Comparison of ENCODE assay signal across 8 cellular contexts in genomic region chr15:92883643-92884458, GRCh38. TPM values are rescaled to one million over a fixed set of nuclear protein-coding genes. Genes with fewer than 3 reads are reported as not detected.
A peak's percentile ranks its signal among the peaks of the same experiment; 100 is the strongest.
DNase-seq lines count a peak whose midpoint lies in the region; ATAC-seq, FAIRE-seq and TF ChIP-seq lines count a peak whose summit lies in the region.

No MANE protein-coding gene starts in this region.

- no peak for ATAC-seq in activated naive CD8-positive, alpha-beta T cell treated with anti-CD3 and anti-CD28 coated beads, Interleukin-2, amount 50 U/mL, for 24 hours
- ATAC-seq in HG03108 (IDR thresholded peaks at IDR 0.05; ENCODE audit: unreplicated experiment): no peak
- no peak for ATAC-seq in GM21737 (IDR thresholded peaks at IDR 0.05; ENCODE audit: unreplicated experiment)

- H3K4me3 ChIP-seq in iPS-18a (ENCODE audit: low read length): peak overlapping the region; percentile 99
- peak overlapping the region; percentile 44 to 92 (median 68) for H3K4me3 ChIP-seq in spleen

- no peaks in the 10 kb centered on the region for H3K9me3 Mint-ChIP-seq in activated naive CD8-positive, alpha-beta T cell treated with anti-CD3 and anti-CD28 coated beads, Interleukin-2, amount 50 U/mL, for 24 hours

- H3K36me3 ChIP-seq in iPS-18a (ENCODE audit: control insufficient read depth, low read depth, low read length): peaks cover 35% of the 10 kb centered on the region
- peaks cover 4 to 35% (median 21%) of the 10 kb centered on the region in 6 donors for H3K36me3 ChIP-seq in spleen

- peaks cover 2% of the 10 kb centered on the region for H3K27me3 Mint-ChIP-seq in activated naive CD8-positive, alpha-beta T cell treated with anti-CD3 and anti-CD28 coated beads, Interleukin-2, amount 50 U/mL, for 24 hours

- DNase-seq in MV-4-11 (lab: John Stamatoyannopoulos, UW) (peak; percentile 25), spleen (no peak), posterior cingulate gyrus (no peak)
- no peak for DNase-seq in activated naive CD8-positive, alpha-beta T cell treated with anti-CD3 and anti-CD28 coated beads, Interleukin-2, amount 50 U/mL, for 24 hours

- FAIRE-seq in G401.6 (lab: Jason Lieb, UNC): peak; percentile 84

- H3K4me3 Mint-ChIP-seq in activated naive CD8-positive, alpha-beta T cell treated with anti-CD3 and anti-CD28 coated beads, Interleukin-2, amount 50 U/mL, for 24 hours: peak overlapping the region; percentile 94

- intact Hi-C loops in spleen (cut with DNase I; ENCODE audit: low total_unique reads): no loop called here
- intact Hi-C loops in posterior cingulate gyrus (cut with DNase I): loop anchor here (2.0 kb wide), 2 partner anchors 21 to 53 kb away; no protein-coding TSS in a partner anchor

- H3K9ac ChIP-seq in iPS-18a (ENCODE audit: low read length): peak overlapping the region; percentile 98

- H3K4me1 ChIP-seq in iPS-18a (ENCODE audit: control insufficient read depth, low read depth, low read length) (peaks cover 36% of the 10 kb centered on the region), spleen (peaks cover 44 to 77% (median 66%) of the 10 kb centered on the region in 6 donors)

- TF ChIP-seq CTCF in spleen (IDR thresholded peaks at IDR 0.05 in 8 of 11, conservative IDR thresholded peaks at IDR 0.05 in 3 of 11): no peak

- no peaks in the 10 kb centered on the region for H3K27me3 ChIP-seq in iPS-18a (ENCODE audit: control insufficient read depth, insufficient read depth, low read length)
- no peaks in the 10 kb centered on the region for H3K27me3 ChIP-seq in spleen (replicated peaks in 1 of 7)

- TF ChIP-seq POLR2A in spleen (IDR thresholded peaks at IDR 0.05): no peak

- H3K36me3 Mint-ChIP-seq in activated naive CD8-positive, alpha-beta T cell treated with anti-CD3 and anti-CD28 coated beads, Interleukin-2, amount 50 U/mL, for 24 hours (ENCODE audit: low read depth): peaks cover 53% of the 10 kb centered on the region

- H3K27ac ChIP-seq in iPS-18a (ENCODE audit: low read length) (peak overlapping the region; percentile 90), spleen (peak overlapping the region; percentile 99 to 100 (median 100))

- no peaks in the 10 kb centered on the region for H3K9me3 ChIP-seq in iPS-18a (ENCODE audit: control insufficient read depth, low read depth, low read length)
- no peaks in the 10 kb centered on the region for H3K9me3 ChIP-seq in spleen

- WGBS in spleen, 5 donors: 0 to 1% (median 1%) methylated on average over 19 of the region's 19 CpGs

- peak overlapping the region; percentile 98 for H3K27ac Mint-ChIP-seq in activated naive CD8-positive, alpha-beta T cell treated with anti-CD3 and anti-CD28 coated beads, Interleukin-2, amount 50 U/mL, for 24 hours

- peaks cover 67% of the 10 kb centered on the region for H3K4me1 Mint-ChIP-seq in activated naive CD8-positive, alpha-beta T cell treated with anti-CD3 and anti-CD28 coated beads, Interleukin-2, amount 50 U/mL, for 24 hours

RNA-seq across cellular contexts. Expression of gene CHD2, which starts 16.3 kb away (rescaled TPM):
- 100 to 1,000 TPM; 160 to 232 (median 204) TPM for total RNA-seq in spleen
- 10 to 100 TPM; 37.3 to 44.0 (median 43.2) TPM for polyA plus RNA-seq in spleen
